In genomic region chr1:211480941-211481545, GRCh38 we compare ENCODE assay signal across 26 cellular contexts. TPM values are rescaled to one million over a fixed set of nuclear protein-coding genes. Genes with fewer than 3 reads are reported as not detected.
"Had no signal": no experiment of that assay in that cellular context is flagged by ENCODE, and none has a peak within 500 bp of the region (broad histone marks: within the 10 kb centered on the region; RNA-seq: fewer than 3 reads in every experiment).

No MANE protein-coding gene starts in this region.

- DNase-seq: activated CD4-positive, alpha-beta T cell treated with anti-CD3 and anti-CD28 coated beads for 48 hours; activated CD4-positive, alpha-beta T cell treated with anti-CD3 and anti-CD28 coated beads, Interleukin-2, amount 50 U/mL, for 48 hours; activated CD4-positive, CD25-positive, alpha-beta regulatory T cell treated with anti-CD3 and anti-CD28 coated beads, Interleukin-2, amount 50 U/mL, for 72 hours; activated CD8-positive, alpha-beta memory T cell treated with anti-CD3 and anti-CD28 coated beads, Interleukin-2, amount 50 U/mL, for 4 hours; activated gamma-delta T cell; activated naive CD4-positive, alpha-beta T cell treated with anti-CD3 and anti-CD28 coated beads for 36 hours; activated T-cell treated with anti-CD3 and anti-CD28 coated beads, Interleukin-2, amount 50 U/mL, for 1 hour; amygdala; MG63; MV-4-11; NCI-H1105; NCI-H1436 treated with DMSO at 0.1 percent for 48 hours; NCI-H187; NCI-H2081; NCI-H524; PC-3; SHP77 treated with DMSO at 0.1 percent for 48 hours had no signal

- H3K9me3 Mint-ChIP-seq: activated naive CD4-positive, alpha-beta T cell treated with anti-CD3 and anti-CD28 coated beads for 36 hours; brain; IgD-negative memory B cell; T-helper 1 cell treated with Interleukin-12 subunit alpha and Interleukin-12 subunit beta and Interleukin-4 antibody, amounts not matched to agents 30 μg/mL and 1 μg/mL, for 36 hours; WTC11 had no signal

- H3K27ac Mint-ChIP-seq: activated naive CD4-positive, alpha-beta T cell treated with anti-CD3 and anti-CD28 coated beads for 36 hours; activated naive CD8-positive, alpha-beta T cell; brain; T-helper 1 cell treated with Interleukin-12 subunit alpha and Interleukin-12 subunit beta and Interleukin-4 antibody, amounts not matched to agents 30 μg/mL and 1 μg/mL, for 36 hours; WTC11 had no signal

- H3K4me3 Mint-ChIP-seq: activated naive CD4-positive, alpha-beta T cell treated with anti-CD3 and anti-CD28 coated beads for 36 hours; activated naive CD8-positive, alpha-beta T cell; brain; IgD-negative memory B cell; T-helper 1 cell treated with Interleukin-12 subunit alpha and Interleukin-12 subunit beta and Interleukin-4 antibody, amounts not matched to agents 30 μg/mL and 1 μg/mL, for 36 hours; WTC11 had no signal

- H3K4me1 Mint-ChIP-seq: IgD-negative memory B cell had no signal

- ATAC-seq: PC-3, WTC11 had no signal

- H3K36me3 Mint-ChIP-seq: activated naive CD8-positive, alpha-beta T cell; brain; IgD-negative memory B cell; WTC11 had no signal

- H3K9me3 ChIP-seq: MG63 had no signal

- H3K4me3 ChIP-seq: MG63 had no signal

- H3K36me3 ChIP-seq: MG63 had no signal

- H3K27ac ChIP-seq: KMS-11 had no signal

- H3K27me3 ChIP-seq: MG63 had no signal

- FAIRE-seq: astrocyte, RCC 7860 had no signal

RNA-seq across cellular contexts. Expression of gene RD3, which starts 10.9 kb away (rescaled TPM):
- total RNA-seq: activated naive CD4-positive, alpha-beta T cell treated with anti-CD3 and anti-CD28 coated beads for 36 hours; astrocyte; PC-3; SK-MEL-5 had no signal
- polyA plus RNA-seq: IgD-negative memory B cell had no signal
